33 cellular contexts compared by ENCODE assay signal in genomic region chr11:6561288-6561687, GRCh38.
"Had no signal": no experiment of that assay in that cellular context is flagged by ENCODE, and none has a peak within 500 bp of the region (broad histone marks: within the 10 kb centered on the region; RNA-seq: fewer than 3 reads in every experiment).

No MANE protein-coding gene starts in this region.

- H3K27me3 ChIP-seq: MG63 had no signal

- H3K9me3 ChIP-seq: MG63 had no signal

- H3K36me3 ChIP-seq: MG63 had no signal

- H3K27ac ChIP-seq: KMS-11 had no signal

- DNase-seq: Karpas-422, Kasumi-1, MG63, MM.1S, NCI-H1048, NCI-H1092, NCI-H1092 treated with DMSO at 0.1 percent for 48 hours, NCI-H1105, NCI-H1105 treated with DMSO at 0.1 percent for 48 hours, NCI-H1417, NCI-H1417 treated with DMSO at 0.1 percent for 48 hours, NCI-H1436, NCI-H1436 treated with DMSO at 0.1 percent for 48 hours, NCI-H146, NCI-H1694, NCI-H1694 treated with DMSO at 0.1 percent for 48 hours, NCI-H187, NCI-H187 treated with DMSO at 0.1 percent for 48 hours, NCI-H1930, NCI-H2029, NCI-H2029 treated with DMSO at 0.1 percent for 48 hours, NCI-H2081, NCI-H2081 treated with DMSO at 0.1 percent for 48 hours, NCI-H2107, NCI-H2171, NCI-H2171 treated with DMSO at 0.1 percent for 48 hours, NCI-H2227 treated with DMSO at 0.1 percent for 48 hours, NCI-H226, NCI-H345, NCI-H446, NCI-H446 treated with DMSO at 0.1 percent for 48 hours, NCI-H510A had no signal

- H3K9ac ChIP-seq: KMS-11 had no signal

- H3K4me3 ChIP-seq: MG63 had no signal

- H3K4me2 ChIP-seq: KMS-11 had no signal
